In genomic region chr7:17552373-17552772, GRCh38 we compare ENCODE assay signal across 1 cellular context.
TF ChIP-seq lines count a peak whose summit lies in the region.

No MANE protein-coding gene starts in this region.

TF ChIP-seq in IMR-90, 13 proteins besides CTCF, POLR2A, EP300 and RAD21:
- TF ChIP-seq NFE2L2 (IDR thresholded peaks at IDR 0.05; ENCODE audit: low read depth, low read length): no peak
- TF ChIP-seq, protein P1, sequence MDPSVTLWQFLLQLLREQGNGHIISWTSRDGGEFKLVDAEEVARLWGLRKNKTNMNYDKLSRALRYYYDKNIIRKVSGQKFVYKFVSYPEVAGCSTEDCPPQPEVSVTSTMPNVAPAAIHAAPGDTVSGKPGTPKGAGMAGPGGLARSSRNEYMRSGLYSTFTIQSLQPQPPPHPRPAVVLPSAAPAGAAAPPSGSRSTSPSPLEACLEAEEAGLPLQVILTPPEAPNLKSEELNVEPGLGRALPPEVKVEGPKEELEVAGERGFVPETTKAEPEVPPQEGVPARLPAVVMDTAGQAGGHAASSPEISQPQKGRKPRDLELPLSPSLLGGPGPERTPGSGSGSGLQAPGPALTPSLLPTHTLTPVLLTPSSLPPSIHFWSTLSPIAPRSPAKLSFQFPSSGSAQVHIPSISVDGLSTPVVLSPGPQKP (IDR thresholded peaks at IDR 0.05; ENCODE audit: borderline replicate concordance, low read depth, low read length): no peak
- TF ChIP-seq RFX5 (IDR thresholded peaks at IDR 0.05; ENCODE audit: low read depth, low read length): no peak
- TF ChIP-seq RCOR1 (IDR thresholded peaks at IDR 0.05; ENCODE audit: insufficient replicate concordance, low read length): no peak
- TF ChIP-seq MAZ (IDR thresholded peaks at IDR 0.05; ENCODE audit: borderline replicate concordance, low read depth, low read length): no peak
